Comparison of ENCODE assay signal across 1 cellular context in genomic region chr11:85749287-85749834, GRCh38.
TF ChIP-seq lines count a peak whose summit lies in the region.

No MANE protein-coding gene starts in this region.

TF ChIP-seq in HepG2, 621 proteins besides CTCF, POLR2A, EP300 and RAD21 (continued from another document):
- TF ChIP-seq, protein P1, sequence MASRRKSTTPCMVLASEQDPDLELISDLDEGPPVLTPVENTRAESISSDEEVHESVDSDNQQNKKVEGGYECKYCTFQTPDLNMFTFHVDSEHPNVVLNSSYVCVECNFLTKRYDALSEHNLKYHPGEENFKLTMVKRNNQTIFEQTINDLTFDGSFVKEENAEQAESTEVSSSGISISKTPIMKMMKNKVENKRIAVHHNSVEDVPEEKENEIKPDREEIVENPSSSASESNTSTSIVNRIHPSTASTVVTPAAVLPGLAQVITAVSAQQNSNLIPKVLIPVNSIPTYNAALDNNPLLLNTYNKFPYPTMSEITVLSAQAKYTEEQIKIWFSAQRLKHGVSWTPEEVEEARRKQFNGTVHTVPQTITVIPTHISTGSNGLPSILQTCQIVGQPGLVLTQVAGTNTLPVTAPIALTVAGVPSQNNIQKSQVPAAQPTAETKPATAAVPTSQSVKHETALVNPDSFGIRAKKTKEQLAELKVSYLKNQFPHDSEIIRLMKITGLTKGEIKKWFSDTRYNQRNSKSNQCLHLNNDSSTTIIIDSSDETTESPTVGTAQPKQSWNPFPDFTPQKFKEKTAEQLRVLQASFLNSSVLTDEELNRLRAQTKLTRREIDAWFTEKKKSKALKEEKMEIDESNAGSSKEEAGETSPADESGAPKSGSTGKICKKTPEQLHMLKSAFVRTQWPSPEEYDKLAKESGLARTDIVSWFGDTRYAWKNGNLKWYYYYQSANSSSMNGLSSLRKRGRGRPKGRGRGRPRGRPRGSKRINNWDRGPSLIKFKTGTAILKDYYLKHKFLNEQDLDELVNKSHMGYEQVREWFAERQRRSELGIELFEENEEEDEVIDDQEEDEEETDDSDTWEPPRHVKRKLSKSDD (CRISPR knock-in tag; IDR thresholded peaks at IDR 0.05; ENCODE audit: low read depth): no peak
- TF ChIP-seq WIZ (CRISPR knock-in tag; IDR thresholded peaks at IDR 0.05): no peak
- no peak for TF ChIP-seq ZNF776 (CRISPR knock-in tag; IDR thresholded peaks at IDR 0.05)
- no peak for TF ChIP-seq ZNF12 (CRISPR knock-in tag; IDR thresholded peaks at IDR 0.05)
- TF ChIP-seq, protein P2, sequence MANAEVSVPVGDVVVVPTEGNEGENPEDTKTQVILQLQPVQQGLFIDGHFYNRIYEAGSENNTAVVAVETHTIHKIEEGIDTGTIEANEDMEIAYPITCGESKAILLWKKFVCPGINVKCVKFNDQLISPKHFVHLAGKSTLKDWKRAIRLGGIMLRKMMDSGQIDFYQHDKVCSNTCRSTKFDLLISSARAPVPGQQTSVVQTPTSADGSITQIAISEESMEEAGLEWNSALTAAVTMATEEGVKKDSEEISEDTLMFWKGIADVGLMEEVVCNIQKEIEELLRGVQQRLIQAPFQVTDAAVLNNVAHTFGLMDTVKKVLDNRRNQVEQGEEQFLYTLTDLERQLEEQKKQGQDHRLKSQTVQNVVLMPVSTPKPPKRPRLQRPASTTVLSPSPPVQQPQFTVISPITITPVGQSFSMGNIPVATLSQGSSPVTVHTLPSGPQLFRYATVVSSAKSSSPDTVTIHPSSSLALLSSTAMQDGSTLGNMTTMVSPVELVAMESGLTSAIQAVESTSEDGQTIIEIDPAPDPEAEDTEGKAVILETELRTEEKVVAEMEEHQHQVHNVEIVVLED (CRISPR knock-in tag; IDR thresholded peaks at IDR 0.05; ENCODE audit: borderline replicate concordance): no peak
- TF ChIP-seq, protein P3, sequence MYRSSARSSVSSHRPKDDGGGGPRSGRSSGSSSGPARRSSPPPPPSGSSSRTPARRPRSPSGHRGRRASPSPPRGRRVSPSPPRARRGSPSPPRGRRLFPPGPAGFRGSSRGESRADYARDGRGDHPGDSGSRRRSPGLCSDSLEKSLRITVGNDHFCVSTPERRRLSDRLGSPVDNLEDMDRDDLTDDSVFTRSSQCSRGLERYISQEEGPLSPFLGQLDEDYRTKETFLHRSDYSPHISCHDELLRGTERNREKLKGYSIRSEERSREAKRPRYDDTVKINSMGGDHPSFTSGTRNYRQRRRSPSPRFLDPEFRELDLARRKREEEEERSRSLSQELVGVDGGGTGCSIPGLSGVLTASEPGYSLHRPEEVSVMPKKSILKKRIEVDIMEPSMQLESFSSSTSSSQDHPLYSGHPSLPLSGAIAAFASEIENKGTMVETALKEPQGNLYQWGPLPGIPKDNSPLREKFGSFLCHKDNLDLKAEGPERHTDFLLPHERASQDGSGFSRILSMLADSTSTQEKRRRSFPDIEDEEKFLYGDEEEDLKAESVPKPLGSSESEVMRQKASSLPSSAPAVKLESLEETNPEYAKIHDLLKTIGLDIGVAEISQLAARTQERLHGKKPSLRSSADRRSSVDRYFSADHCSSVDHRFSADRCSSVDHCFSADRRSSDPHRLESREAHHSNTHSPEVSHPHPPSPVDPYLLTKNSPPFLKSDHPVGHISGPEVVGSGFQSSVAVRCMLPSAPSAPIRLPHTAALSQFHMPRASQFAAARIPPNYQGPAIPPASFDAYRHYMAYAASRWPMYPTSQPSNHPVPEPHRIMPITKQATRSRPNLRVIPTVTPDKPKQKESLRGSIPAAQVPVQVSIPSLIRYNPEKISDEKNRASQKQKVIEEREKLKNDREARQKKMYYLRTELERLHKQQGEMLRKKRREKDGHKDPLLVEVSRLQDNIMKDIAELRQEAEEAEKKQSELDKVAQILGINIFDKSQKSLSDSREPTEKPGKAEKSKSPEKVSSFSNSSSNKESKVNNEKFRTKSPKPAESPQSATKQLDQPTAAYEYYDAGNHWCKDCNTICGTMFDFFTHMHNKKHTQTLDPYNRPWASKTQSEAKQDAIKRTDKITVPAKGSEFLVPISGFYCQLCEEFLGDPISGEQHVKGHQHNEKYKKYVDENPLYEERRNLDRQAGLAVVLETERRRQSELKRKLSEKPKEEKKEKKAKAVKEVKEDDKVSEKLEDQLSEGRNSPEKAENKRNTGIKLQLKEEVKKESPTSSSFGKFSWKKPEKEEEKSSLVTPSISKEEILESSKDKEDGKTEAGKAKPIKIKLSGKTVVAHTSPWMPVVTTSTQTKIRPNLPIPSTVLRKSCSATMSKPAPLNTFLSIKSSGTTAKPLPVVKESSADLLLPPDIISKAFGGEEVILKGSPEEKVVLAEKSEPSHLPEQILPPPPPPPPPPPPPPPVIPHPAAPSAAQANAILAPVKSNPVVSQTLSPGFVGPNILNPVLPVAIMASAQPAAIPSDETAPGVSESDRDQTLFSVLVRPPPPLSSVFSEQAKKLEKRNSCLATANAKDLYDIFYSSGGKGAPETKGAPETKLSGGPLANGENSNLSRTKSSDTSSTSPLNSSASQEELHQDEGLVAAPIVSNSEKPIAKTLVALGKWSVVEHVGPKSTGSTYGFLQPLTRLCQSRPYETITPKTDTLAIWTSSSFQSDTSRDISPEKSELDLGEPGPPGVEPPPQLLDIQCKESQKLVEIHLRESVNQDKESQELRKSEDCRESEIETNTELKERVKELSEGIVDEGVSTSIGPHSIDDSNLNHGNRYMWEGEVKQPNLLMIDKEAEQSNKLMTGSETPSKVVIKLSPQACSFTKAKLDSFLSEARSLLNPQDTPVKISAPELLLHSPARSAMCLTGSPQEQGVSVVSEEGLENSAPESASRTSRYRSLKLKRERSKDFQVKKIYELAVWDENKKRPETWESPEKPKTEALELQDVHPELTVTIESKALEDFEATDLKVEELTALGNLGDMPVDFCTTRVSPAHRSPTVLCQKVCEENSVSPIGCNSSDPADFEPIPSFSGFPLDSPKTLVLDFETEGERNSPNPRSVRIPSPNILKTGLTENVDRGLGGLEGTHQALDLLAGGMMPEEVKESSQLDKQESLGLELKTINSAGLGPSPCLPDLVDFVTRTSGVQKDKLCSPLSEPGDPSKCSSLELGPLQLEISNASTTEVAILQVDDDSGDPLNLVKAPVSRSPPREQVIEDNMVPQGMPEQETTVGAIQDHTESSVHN (CRISPR knock-in tag; IDR thresholded peaks at IDR 0.05): no peak
TF ChIP-seq in HepG2: peak in this region for 0.
